In the genomic region with DNA sequence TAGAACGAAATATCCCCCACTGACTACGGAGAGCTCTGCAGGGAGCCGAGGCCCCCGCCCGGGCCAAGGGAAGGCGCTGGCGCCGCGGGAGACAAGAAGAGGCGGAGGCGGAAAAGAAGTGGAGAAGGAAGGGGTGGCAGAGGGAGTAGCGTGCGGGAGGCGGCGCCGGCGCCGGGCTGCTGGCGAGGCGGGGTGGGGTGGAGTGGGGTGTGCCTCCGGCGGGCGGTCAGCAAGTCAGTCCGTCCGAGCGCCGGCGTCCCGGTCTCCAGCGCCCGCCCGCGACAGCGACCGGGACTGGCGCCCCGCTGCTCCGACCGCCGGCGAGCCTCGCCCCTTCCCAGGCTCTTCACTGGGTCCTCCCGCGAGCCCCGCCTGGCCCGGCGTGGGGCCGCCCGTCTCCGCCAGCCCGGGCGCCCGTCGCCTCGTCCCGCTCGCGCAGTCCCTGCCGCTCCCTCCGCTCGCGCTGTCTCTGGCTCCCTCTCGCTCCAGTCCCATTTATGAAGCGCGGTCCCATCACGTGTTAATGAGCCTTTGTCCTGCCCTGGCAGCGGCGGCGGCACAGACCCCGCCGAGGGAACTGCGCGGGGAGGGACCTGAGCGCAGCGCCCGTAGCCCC, we compare ENCODE assay signal across 8 cellular contexts. TPM values are rescaled to one million over a fixed set of nuclear protein-coding genes. Genes with fewer than 3 reads are reported as not detected.
DNase-seq lines count a peak whose midpoint lies in the region; ATAC-seq and TF ChIP-seq lines count a peak whose summit lies in the region.

CNR1 (minus strand) TSS at position 471 of the 616 bp plus-strand sequence. CDS start 21,073 bp downstream, outside the sequence.

- no peak for TF ChIP-seq POLR2A in ovary (IDR thresholded peaks at IDR 0.05)

- POLR2A ChIA-PET in HEK293T (lab: Yijun Ruan, JAX) = no interaction called here
- POLR2A ChIA-PET in activated CD4-positive, alpha-beta memory T cell treated with anti-CD3 and anti-CD28 coated beads, Interleukin-2, amount 10 ng/mL, durations not matched to agents 7 days and 5 days (lab: Charles Lee) = no interaction called here

- H3K27ac Mint-ChIP-seq in activated CD4-positive, alpha-beta memory T cell treated with anti-CD3 and anti-CD28 coated beads, Interleukin-2, amount 10 ng/mL, durations not matched to agents 7 days and 5 days = no peak within 1 kb of the TSS

- H3K27me3 Mint-ChIP-seq in activated T-cell treated with anti-CD3 and anti-CD28 coated beads, Interleukin-2, amount 50 U/mL, for 4 hours (ENCODE audit: low read depth) = peaks cover 64% of the 10 kb centered on the region
- H3K27me3 Mint-ChIP-seq in activated CD4-positive, alpha-beta memory T cell treated with anti-CD3 and anti-CD28 coated beads, Interleukin-2, amount 10 ng/mL, durations not matched to agents 7 days and 5 days = peaks cover 61% of the 10 kb centered on the region

- peaks cover 5% of the 10 kb centered on the region for H3K27me3 ChIP-seq in ovary

- ATAC-seq in activated T-cell treated with anti-CD3 and anti-CD28 coated beads, Interleukin-2, amount 50 U/mL, for 4 hours = peak; percentile 51 to 56

- TF ChIP-seq EP300 in ovary (IDR thresholded peaks at IDR 0.05) = no peak

- H3K9me3 ChIP-seq in ovary = no peaks in the 10 kb centered on the region

- intact Hi-C loops in ovary (cut with DNase I) = loop anchor here in 1 of 4 donors (10.0 kb wide), 1 partner anchor 199 kb away; no protein-coding TSS in a partner anchor

- H3K4me3 ChIP-seq in ovary = peak within 1 kb of the TSS; percentile 47

- no peaks in the 10 kb centered on the region for H3K9me3 Mint-ChIP-seq in activated T-cell treated with anti-CD3 and anti-CD28 coated beads, Interleukin-2, amount 50 U/mL, for 4 hours
- no peaks in the 10 kb centered on the region for H3K9me3 Mint-ChIP-seq in activated CD4-positive, alpha-beta memory T cell treated with anti-CD3 and anti-CD28 coated beads, Interleukin-2, amount 10 ng/mL, durations not matched to agents 7 days and 5 days

- peak within 1 kb of the TSS; percentile 73 for H3K4me3 Mint-ChIP-seq in activated T-cell treated with anti-CD3 and anti-CD28 coated beads, Interleukin-2, amount 50 U/mL, for 4 hours
- peak within 1 kb of the TSS; percentile 61 for H3K4me3 Mint-ChIP-seq in activated CD4-positive, alpha-beta memory T cell treated with anti-CD3 and anti-CD28 coated beads, Interleukin-2, amount 10 ng/mL, durations not matched to agents 7 days and 5 days

- no peak for TF ChIP-seq CTCF in ovary (IDR thresholded peaks at IDR 0.05)

- no peaks in the 10 kb centered on the region for H3K36me3 ChIP-seq in ovary

- H3K4me1 ChIP-seq in ovary (ENCODE audit: insufficient read depth) = peaks cover 12% of the 10 kb centered on the region

- WGBS in ovary, 3 donors = 0 to 1% (median 0%) methylated on average over 42 to 76 of the region's 76 CpGs

- no peak for DNase-seq in activated T-cell treated with anti-CD3 and anti-CD28 coated beads, Interleukin-2, amount 50 U/mL, for 4 hours
- DNase-seq in activated T-cell treated with anti-CD3 and anti-CD28 coated beads for 4 hours (no peak), HEK293T (ENCODE audit: extremely low spot score) (peak; percentile 48), NCI-H1092 treated with DMSO at 0.1 percent for 48 hours (lab: John Stamatoyannopoulos, UW) (peak; percentile 50), germinal center (ENCODE audit: low spot score) (peak; percentile 57), ovary (peak in 4 of 5 donors; percentile 26 to 50 (median 40)), NCI-H1694 treated with DMSO at 0.1 percent for 48 hours (lab: John Stamatoyannopoulos, UW) (no peak)
- DNase-seq in activated CD4-positive, alpha-beta memory T cell treated with anti-CD3 and anti-CD28 coated beads, Interleukin-2, amount 10 ng/mL, durations not matched to agents 7 days and 5 days = no peak

- H3K4me1 Mint-ChIP-seq in activated T-cell treated with anti-CD3 and anti-CD28 coated beads, Interleukin-2, amount 50 U/mL, for 4 hours (ENCODE audit: low read depth) = peaks cover 15% of the 10 kb centered on the region
- peaks cover 12% of the 10 kb centered on the region for H3K4me1 Mint-ChIP-seq in activated CD4-positive, alpha-beta memory T cell treated with anti-CD3 and anti-CD28 coated beads, Interleukin-2, amount 10 ng/mL, durations not matched to agents 7 days and 5 days

- CTCF ChIA-PET in HEK293T (lab: Yijun Ruan, JAX) = no interaction called here
- CTCF ChIA-PET in activated CD4-positive, alpha-beta memory T cell treated with anti-CD3 and anti-CD28 coated beads, Interleukin-2, amount 10 ng/mL, durations not matched to agents 7 days and 5 days (lab: Charles Lee) = no interaction called here

- no peak within 1 kb of the TSS for H3K27ac ChIP-seq in ovary

- H3K36me3 Mint-ChIP-seq in activated T-cell treated with anti-CD3 and anti-CD28 coated beads, Interleukin-2, amount 50 U/mL, for 4 hours (ENCODE audit: insufficient read depth) = no peaks in the 10 kb centered on the region
- H3K36me3 Mint-ChIP-seq in activated CD4-positive, alpha-beta memory T cell treated with anti-CD3 and anti-CD28 coated beads, Interleukin-2, amount 10 ng/mL, durations not matched to agents 7 days and 5 days (ENCODE audit: low read depth) = peaks cover 4% of the 10 kb centered on the region

TF ChIP-seq in HEK293T, 16 proteins besides CTCF, POLR2A, EP300 and RAD21:
- TF ChIP-seq FOXM1 (IDR thresholded peaks at IDR 0.05; ENCODE audit: borderline replicate concordance) = no peak
- TF ChIP-seq LEF1 (IDR thresholded peaks at IDR 0.05; ENCODE audit: borderline replicate concordance) = no peak
- TF ChIP-seq SP1 (IDR thresholded peaks at IDR 0.05) = no peak
- no peak for TF ChIP-seq ELF4 (IDR thresholded peaks at IDR 0.05)
- TF ChIP-seq HDGF (IDR thresholded peaks at IDR 0.05; ENCODE audit: borderline replicate concordance) = no peak
- TF ChIP-seq ZNF384 (IDR thresholded peaks at IDR 0.05) = no peak
- TF ChIP-seq CTBP1 (IDR thresholded peaks at IDR 0.05; ENCODE audit: borderline replicate concordance) = no peak
- TF ChIP-seq SUZ12 (IDR thresholded peaks at IDR 0.05) = no peak
- no peak for TF ChIP-seq NFRKB (IDR thresholded peaks at IDR 0.05)
- no peak for TF ChIP-seq FOXA1 (IDR thresholded peaks at IDR 0.05)
- TF ChIP-seq TARDBP (IDR thresholded peaks at IDR 0.05) = no peak
- no peak for TF ChIP-seq FOXK2 (IDR thresholded peaks at IDR 0.05)
- no peak for TF ChIP-seq BHLHE40 (IDR thresholded peaks at IDR 0.05; ENCODE audit: borderline replicate concordance)
- TF ChIP-seq, protein P1, sequence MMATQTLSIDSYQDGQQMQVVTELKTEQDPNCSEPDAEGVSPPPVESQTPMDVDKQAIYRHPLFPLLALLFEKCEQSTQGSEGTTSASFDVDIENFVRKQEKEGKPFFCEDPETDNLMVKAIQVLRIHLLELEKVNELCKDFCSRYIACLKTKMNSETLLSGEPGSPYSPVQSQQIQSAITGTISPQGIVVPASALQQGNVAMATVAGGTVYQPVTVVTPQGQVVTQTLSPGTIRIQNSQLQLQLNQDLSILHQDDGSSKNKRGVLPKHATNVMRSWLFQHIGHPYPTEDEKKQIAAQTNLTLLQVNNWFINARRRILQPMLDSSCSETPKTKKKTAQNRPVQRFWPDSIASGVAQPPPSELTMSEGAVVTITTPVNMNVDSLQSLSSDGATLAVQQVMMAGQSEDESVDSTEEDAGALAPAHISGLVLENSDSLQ (IDR thresholded peaks at IDR 0.05) = no peak
- TF ChIP-seq ARNT (IDR thresholded peaks at IDR 0.05) = no peak
- no peak for TF ChIP-seq L3MBTL2 (conservative IDR thresholded peaks at IDR 0.05)

RNA-seq across cellular contexts. Expression of gene CNR1, which starts in this region (rescaled TPM):
- under 1 TPM; 0.10 to 0.63 (median 0.16) TPM for total RNA-seq in activated T-cell treated with anti-CD3 and anti-CD28 coated beads, Interleukin-2, amount 50 U/mL, for 4 hours
- not detected for total RNA-seq in activated CD4-positive, alpha-beta memory T cell treated with anti-CD3 and anti-CD28 coated beads, Interleukin-2, amount 10 ng/mL, durations not matched to agents 7 days and 5 days
- 1 to 10 TPM in 6 of 7 donors, under 1 TPM in 1; 0.43 to 3.7 (median 1.8) TPM for total RNA-seq in ovary
- polyA plus RNA-seq in ovary = 1 to 10 TPM in 1 of 2 donors, under 1 TPM in 1; 0.80 to 4.2 TPM

Comparison
In these comparisons a context has a peak if more than half of its experiments do, and no peak if none do; other contexts are left out.
1. Peak in ATAC-seq in activated T-cell treated with anti-CD3 and anti-CD28 coated beads, Interleukin-2, amount 50 U/mL, for 4 hours; RNA of the gene not detected or under 1 TPM.
2. DNase-seq: peak in HEK293T (single experiment), NCI-H1092 treated with DMSO at 0.1 percent for 48 hours (single experiment), germinal center (single experiment) and ovary (4 of 5); none in activated T-cell treated with anti-CD3 and anti-CD28 coated beads, Interleukin-2, amount 50 U/mL, for 4 hours (single experiment), activated T-cell treated with anti-CD3 and anti-CD28 coated beads for 4 hours (single experiment), activated CD4-positive, alpha-beta memory T cell treated with anti-CD3 and anti-CD28 coated beads, Interleukin-2, amount 10 ng/mL, durations not matched to agents 7 days and 5 days (single experiment) and NCI-H1694 treated with DMSO at 0.1 percent for 48 hours (single experiment).